In genomic region chr3:105837143-105837740, GRCh38 we compare ENCODE assay signal across 8 cellular contexts. TPM values are rescaled to one million over a fixed set of nuclear protein-coding genes. Genes with fewer than 3 reads are reported as not detected.
DNase-seq lines count a peak whose midpoint lies in the region; ATAC-seq and TF ChIP-seq lines count a peak whose summit lies in the region.

No MANE protein-coding gene starts in this region.

- DNase-seq in MV-4-11 (lab: John Stamatoyannopoulos, UW): peak; percentile 56
- no peak for DNase-seq in glutamatergic neuron
- DNase-seq in COLO668 (lab: John Stamatoyannopoulos, UW; ENCODE audit: unreplicated experiment): no peak
- no peak for DNase-seq in NCI-H2196 treated with DMSO at 0.1 percent for 48 hours (lab: John Stamatoyannopoulos, UW; ENCODE audit: unreplicated experiment)
- DNase-seq in Caco-2: no peak
- no peak for DNase-seq in stimulated activated CD4-positive, alpha-beta T cell treated with anti-CD3 and anti-CD28 coated beads, Interleukin-2, amount 100 ng/mL, for 24 hours

- H3K36me3 Mint-ChIP-seq in glutamatergic neuron (ENCODE audit: unreplicated experiment) (no peaks in the 10 kb centered on the region), Caco-2 (ENCODE audit: insufficient read depth, unreplicated experiment) (no peaks in the 10 kb centered on the region)

- H3K9me3 Mint-ChIP-seq in glutamatergic neuron (ENCODE audit: unreplicated experiment): no peaks in the 10 kb centered on the region
- H3K9me3 Mint-ChIP-seq in Caco-2 (ENCODE audit: unreplicated experiment): no peaks in the 10 kb centered on the region

- CTCF ChIA-PET in Caco-2 (lab: Charles Lee): no interaction called here

- H3K27me3 Mint-ChIP-seq in glutamatergic neuron (ENCODE audit: unreplicated experiment) (peaks cover 4% of the 10 kb centered on the region), Caco-2 (ENCODE audit: insufficient read depth, unreplicated experiment) (no peaks in the 10 kb centered on the region)

- no peak overlapping the region for H3K4me3 ChIP-seq in Caco-2 (ENCODE audit: low read depth, low read length)

- peaks cover 8% of the 10 kb centered on the region for H3K4me1 ChIP-seq in Caco-2

- no peaks in the 10 kb centered on the region; the same call in 1 of the 2 replicates for H3K36me3 ChIP-seq in Caco-2 (ENCODE audit: control insufficient read depth, insufficient read depth, low read length)

- POLR2A ChIA-PET in Caco-2 (lab: Charles Lee): no interaction called here

- TF ChIP-seq CTCF in glutamatergic neuron (IDR thresholded peaks at IDR 0.05; ENCODE audit: partially characterized antibody, unreplicated experiment): no peak
- TF ChIP-seq CTCF in Caco-2 (IDR thresholded peaks at IDR 0.05; ENCODE audit: insufficient read depth in 1 of 2, low read depth in 1 of 2, low read length in 1 of 2, severe bottlenecking in 1 of 2, unreplicated experiment in 1 of 2): no peak

- H3K4me1 Mint-ChIP-seq in glutamatergic neuron (ENCODE audit: low read depth, unreplicated experiment) (peaks cover 34% of the 10 kb centered on the region), Caco-2 (ENCODE audit: low read depth, unreplicated experiment) (peaks cover 14% of the 10 kb centered on the region)

- no peaks in the 10 kb centered on the region for H3K27me3 ChIP-seq in Caco-2 (replicated peaks; ENCODE audit: control insufficient read depth, insufficient read depth, low read length)

- no TSS peak for BruUV-seq in Caco-2 (replicated peaks; lab: Mats Ljungman, UMichigan)

- H3K27ac Mint-ChIP-seq in glutamatergic neuron (ENCODE audit: unreplicated experiment) (peak overlapping the region; percentile 18), Caco-2 (ENCODE audit: unreplicated experiment) (no peak overlapping the region)

- ATAC-seq in GM18511 (IDR thresholded peaks at IDR 0.05; ENCODE audit: unreplicated experiment) (peak; percentile 97), GM21576 (IDR thresholded peaks at IDR 0.05; ENCODE audit: unreplicated experiment) (peak; percentile 97)

- H3K9me3 ChIP-seq in Caco-2: no peaks in the 10 kb centered on the region

- H3K4me3 Mint-ChIP-seq in glutamatergic neuron (ENCODE audit: unreplicated experiment) (peak overlapping the region; percentile 30), Caco-2 (ENCODE audit: unreplicated experiment) (no peak overlapping the region)

- intact Hi-C loops in Caco-2 (cut with micrococcal nuclease; ENCODE audit: unreplicated experiment): no loop called here

RNA-seq across cellular contexts. Expression of gene CBLB, which starts 31.6 kb away (rescaled TPM):
- 269 TPM for total RNA-seq in glutamatergic neuron (ENCODE audit: unreplicated experiment)
- 29.6 and 34.3 TPM in 2 replicates for total RNA-seq in Caco-2 (2022)
